Comparison of ENCODE assay signal across 7 cellular contexts in the genomic region with DNA sequence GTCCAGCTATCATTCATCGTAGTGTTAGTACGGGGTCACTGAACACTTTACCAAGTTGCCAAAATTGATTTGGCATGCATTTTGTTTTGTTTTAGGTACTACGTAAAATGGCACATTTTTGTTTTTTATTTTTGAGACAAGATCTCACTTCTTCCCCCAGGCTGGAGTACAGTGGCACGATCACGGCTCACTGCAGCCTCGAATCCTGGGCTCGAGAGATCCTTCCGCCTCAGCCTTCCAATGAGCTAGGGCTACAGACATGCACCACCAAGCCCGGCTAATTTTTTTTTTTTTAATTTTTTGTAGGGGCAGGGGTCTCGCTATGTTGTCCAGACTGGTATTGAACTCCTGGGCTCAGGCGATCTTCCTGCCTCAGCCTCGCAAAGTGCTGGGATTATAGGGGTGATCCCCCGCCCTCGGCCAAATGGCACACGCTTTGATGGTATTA.
DNase-seq lines count a peak whose midpoint lies in the region; ATAC-seq and TF ChIP-seq lines count a peak whose summit lies in the region.

No MANE protein-coding gene starts in this region.

- no peaks in the 10 kb centered on the region for H3K9me3 ChIP-seq in mucosa of rectum (ENCODE audit: control insufficient read depth in 2 of 2, low read length in 2 of 2)

- H3K4me1 ChIP-seq in mucosa of rectum (ENCODE audit: control insufficient read depth in 2 of 2, insufficient read depth in 2 of 2, low read length in 2 of 2) = peaks cover 8 to 12% of the 10 kb centered on the region in 2 donors

- peak overlapping the region; percentile 60 for H3K27ac ChIP-seq in cingulate gyrus (ENCODE audit: low read depth, low read length)
- H3K27ac ChIP-seq in mucosa of rectum (ENCODE audit: low read depth in 2 of 2, low read length in 2 of 2) = peak overlapping the region; percentile 85 to 87

- DNase-seq in GM12865 (ENCODE audit: low read depth) (peak; percentile 51), NOMO-1 treated with DMSO at 0.1 percent for 48 hours (lab: John Stamatoyannopoulos, UW; ENCODE audit: unreplicated experiment) (peak; percentile 42), CD1c-positive myeloid dendritic cell (ENCODE audit: extremely low spot score) (no peak), HuH-7 (ENCODE audit: low spot score) (no peak)

- TF ChIP-seq CTCF in GM12865 (IDR thresholded peaks at IDR 0.05; ENCODE audit: insufficient read depth, low read depth, low read length, missing control alignments) = no peak

- no peaks in the 10 kb centered on the region for H3K27me3 ChIP-seq in mucosa of rectum (ENCODE audit: control insufficient read depth in 2 of 2, insufficient read depth in 2 of 2, low read length in 2 of 2)

- H3K9ac ChIP-seq in mucosa of rectum (ENCODE audit: low read depth in 1 of 2, low read length in 2 of 2) = peak overlapping the region; percentile 77 to 82

- H3K36me3 ChIP-seq in mucosa of rectum (ENCODE audit: control insufficient read depth in 2 of 2, insufficient read depth in 2 of 2, low read length in 2 of 2) = peaks cover 0 to 4% of the 10 kb centered on the region in 2 donors

- no peak for ATAC-seq in HG02763 (IDR thresholded peaks at IDR 0.05; ENCODE audit: unreplicated experiment)

- peak overlapping the region; percentile 91 for H3K4me3 ChIP-seq in GM12865 (ENCODE audit: low read depth, low read length)
- peak overlapping the region; percentile 86 to 88 for H3K4me3 ChIP-seq in mucosa of rectum (ENCODE audit: low read length in 2 of 2)

Comparison
In these comparisons a context has a peak if more than half of its experiments do, and no peak if none do; other contexts are left out.
1. DNase-seq: peak in GM12865 (single experiment) and NOMO-1 treated with DMSO at 0.1 percent for 48 hours (single experiment); none in CD1c-positive myeloid dendritic cell (single experiment) and HuH-7 (single experiment).